ENCODE assay signal across 18 cellular contexts in genomic region chr7:148625342-148625741, GRCh38. TPM values are rescaled to one million over a fixed set of nuclear protein-coding genes. Genes with fewer than 3 reads are reported as not detected.
DNase-seq lines count a peak whose midpoint lies in the region; ATAC-seq and TF ChIP-seq lines count a peak whose summit lies in the region.
"Had no signal": no experiment of that assay in that cellular context is flagged by ENCODE, and none has a peak within 500 bp of the region (broad histone marks: within the 10 kb centered on the region; RNA-seq: fewer than 3 reads in every experiment).

No MANE protein-coding gene starts in this region.

- POLR2A ChIA-PET in CD4-positive, alpha-beta T cell (lab: Charles Lee): interaction anchor here (2.5 kb wide), 1 partner anchor 73 kb away, joined by 13 read pairs; the partner anchor contains the start of gene CUL1

- H3K9me2 ChIP-seq in hepatocyte (replicated peaks; ENCODE audit: insufficient read depth): no peaks in the 10 kb centered on the region

- in situ Hi-C loops in mammary epithelial cell (cut with MboI; ENCODE audit: low sequenced_read_pairs in 2 of 2): no loop called here

- no peaks in the 10 kb centered on the region for H3K36me3 ChIP-seq in KMS-11 (ENCODE audit: insufficient read depth)
- H3K36me3 ChIP-seq in mammary epithelial cell (ENCODE audit: insufficient read depth, low read length): no peaks in the 10 kb centered on the region
- no peaks in the 10 kb centered on the region for H3K36me3 ChIP-seq in hepatocyte (replicated peaks; ENCODE audit: insufficient read depth, low read depth)
- no peaks in the 10 kb centered on the region for H3K36me3 ChIP-seq in heart left ventricle

- H3K4me3 ChIP-seq in KMS-11 (IDR thresholded peaks at IDR 0.05; ENCODE audit: insufficient read depth, low read depth, low read length) (no peak overlapping the region), mammary epithelial cell (replicated peaks in 1 of 3; ENCODE audit: insufficient read depth in 1 of 3, low read depth in 2 of 3, low read length in 3 of 3) (no peak overlapping the region), hepatocyte (no peak overlapping the region), heart left ventricle (no peak overlapping the region)
- H3K4me3 ChIP-seq: GM23248 had no signal

- no peak for ATAC-seq in CD4-positive, alpha-beta T cell (ENCODE audit: poor library complexity)
- no peak for ATAC-seq in heart left ventricle
- ATAC-seq: HCT116, PC-3 had no signal

- no peak for TF ChIP-seq CTCF in CD4-positive, alpha-beta T cell (IDR thresholded peaks at IDR 0.05)
- TF ChIP-seq CTCF in KMS-11 (conservative IDR thresholded peaks at IDR 0.05; ENCODE audit: low read depth, low read length) (no peak), mammary epithelial cell (conservative IDR thresholded peaks at IDR 0.05 in 1 of 2, IDR thresholded peaks at IDR 0.05 in 1 of 2; ENCODE audit: extremely low read depth in 1 of 2, insufficient read depth in 1 of 2, low read depth in 1 of 2, low read length in 2 of 2) (no peak), hepatocyte (IDR thresholded peaks at IDR 0.05; ENCODE audit: poor library complexity) (no peak), heart left ventricle (IDR thresholded peaks at IDR 0.05) (no peak)

- H3K9me3 ChIP-seq in CD4-positive, alpha-beta T cell (ENCODE audit: control insufficient read depth, low read length): no peaks in the 10 kb centered on the region
- H3K9me3 ChIP-seq in mammary epithelial cell (replicated peaks; ENCODE audit: insufficient read depth, low read length): no peaks in the 10 kb centered on the region
- H3K9me3 ChIP-seq in hepatocyte (ENCODE audit: low read depth): no peaks in the 10 kb centered on the region
- H3K9me3 ChIP-seq in heart left ventricle: no peaks in the 10 kb centered on the region

- H3K27me3 Mint-ChIP-seq in CD4-positive, alpha-beta T cell: peaks cover 8% of the 10 kb centered on the region

- H4K20me1 ChIP-seq in KMS-11 (ENCODE audit: insufficient read depth) (no peaks in the 10 kb centered on the region), mammary epithelial cell (ENCODE audit: insufficient read depth, low read length) (no peaks in the 10 kb centered on the region), hepatocyte (ENCODE audit: insufficient read depth, poor library complexity, severe bottlenecking) (no peaks in the 10 kb centered on the region)

- H2AFZ ChIP-seq in KMS-11 (ENCODE audit: low read depth): peak overlapping the region; percentile 42; the same call in 1 of the 2 replicates
- no peak overlapping the region for H2AFZ ChIP-seq in mammary epithelial cell (ENCODE audit: low read depth, low read length)
- H2AFZ ChIP-seq in hepatocyte: no peak overlapping the region
- H2AFZ ChIP-seq: GM23248 had no signal

- TF ChIP-seq POLR2A in heart left ventricle (IDR thresholded peaks at IDR 0.05): no peak

- peaks cover 100% of the 10 kb centered on the region for H3K4me1 ChIP-seq in KMS-11 (ENCODE audit: low read depth, poor library complexity, severe bottlenecking)
- peaks cover 11% of the 10 kb centered on the region for H3K4me1 ChIP-seq in mammary epithelial cell (ENCODE audit: insufficient read depth, low read length)
- peaks cover 3% of the 10 kb centered on the region for H3K4me1 ChIP-seq in hepatocyte (ENCODE audit: insufficient read depth)
- H3K4me1 ChIP-seq in heart left ventricle: peaks cover 0 to 21% (median 0%) of the 10 kb centered on the region in 12 donors

- no peak for DNase-seq in CD4-positive, alpha-beta T cell
- DNase-seq in NCI-H82 treated with DMSO at 0.1 percent for 48 hours (lab: John Stamatoyannopoulos, UW; ENCODE audit: unreplicated experiment) (peak; percentile 51), myocyte (ENCODE audit: low read depth) (peak; percentile 29), amygdala (lab: John Stamatoyannopoulos, UW) (no peak), mammary epithelial cell (no peak), hepatocyte (ENCODE audit: low spot score) (no peak), heart left ventricle (no peak)
- DNase-seq: ACHN, AML-193, MV-4-11, NCI-H2029, NCI-H748 treated with DMSO at 0.1 percent for 48 hours, PC-3 had no signal

- 91% methylated on average over 3 of the region's 3 CpGs for WGBS in mammary epithelial cell (ENCODE audit: low coverage, missing lambda C conversion rate)
- WGBS in hepatocyte (ENCODE audit: low lambda C conversion rate, missing lambda C conversion rate): 84% methylated on average over 3 of the region's 3 CpGs
- 46 to 64% (median 55%) methylated on average over 3 of the region's 3 CpGs for WGBS in heart left ventricle, 4 donors

- H3K27me3 ChIP-seq in CD4-positive, alpha-beta T cell (ENCODE audit: control insufficient read depth, insufficient read depth, low read length): no peaks in the 10 kb centered on the region
- H3K27me3 ChIP-seq in KMS-11 (ENCODE audit: insufficient read depth, low read depth): no peaks in the 10 kb centered on the region
- H3K27me3 ChIP-seq in mammary epithelial cell (ENCODE audit: insufficient read depth, low read length): no peaks in the 10 kb centered on the region
- H3K27me3 ChIP-seq in hepatocyte: no peaks in the 10 kb centered on the region
- H3K27me3 ChIP-seq in heart left ventricle: peaks cover 0 to 18% (median 0%) of the 10 kb centered on the region in 9 donors

- BruUV-seq in mammary epithelial cell (replicated peaks; lab: Mats Ljungman, UMichigan): no TSS peak

- peaks cover 4% of the 10 kb centered on the region; the same call in 1 of the 2 replicates for H3K79me2 ChIP-seq in KMS-11 (ENCODE audit: insufficient read depth, low read depth)
- H3K79me2 ChIP-seq in mammary epithelial cell (ENCODE audit: insufficient read depth, low read length): no peaks in the 10 kb centered on the region
- H3K79me2 ChIP-seq in hepatocyte: no peaks in the 10 kb centered on the region

- no peaks in the 10 kb centered on the region for H3K36me3 Mint-ChIP-seq in CD4-positive, alpha-beta T cell (ENCODE audit: low read depth)

- no peaks in the 10 kb centered on the region for H3K9me3 Mint-ChIP-seq in CD4-positive, alpha-beta T cell

- CTCF ChIA-PET in CD4-positive, alpha-beta T cell (lab: Charles Lee): no interaction called here
- CTCF ChIA-PET in mammary epithelial cell (lab: Charles Lee; ENCODE audit: low non-redundant PET): no interaction called here

- peak overlapping the region; percentile 0 for H3K4me3 Mint-ChIP-seq in CD4-positive, alpha-beta T cell
- H3K4me3 Mint-ChIP-seq: CD14-positive monocyte had no signal

- H3K4me1 Mint-ChIP-seq in CD4-positive, alpha-beta T cell (ENCODE audit: low read depth): peaks cover 66% of the 10 kb centered on the region

- no peak overlapping the region for H3K27ac ChIP-seq in CD4-positive, alpha-beta T cell (ENCODE audit: low read depth, low read length)
- peak overlapping the region; percentile 92 for H3K27ac ChIP-seq in KMS-11
- H3K27ac ChIP-seq in mammary epithelial cell (ENCODE audit: insufficient read depth, low read depth, low read length): no peak overlapping the region
- H3K27ac ChIP-seq in hepatocyte: no peak overlapping the region
- no peak overlapping the region for H3K27ac ChIP-seq in heart left ventricle
- H3K27ac ChIP-seq: GM23248, RWPE1 had no signal

- H3K27ac Mint-ChIP-seq in CD4-positive, alpha-beta T cell: no peak overlapping the region

- H3K4me2 ChIP-seq in KMS-11: peak overlapping the region; percentile 69
- no peak overlapping the region for H3K4me2 ChIP-seq in mammary epithelial cell (ENCODE audit: insufficient read depth, low read depth, low read length)
- no peak overlapping the region for H3K4me2 ChIP-seq in hepatocyte

- intact Hi-C loops in CD4-positive, alpha-beta T cell (cut with DNase I, micrococcal nuclease): loop anchor here (5.0 to 10.0 kb wide), 2 partner anchors 72 to 139 kb away; partner anchors contain the start of gene CUL1 (in 2 of the 2)
- intact Hi-C loops in mammary epithelial cell (cut with micrococcal nuclease): no loop called here
- intact Hi-C loops in heart left ventricle (cut with DNase I): no loop called here

- dilution Hi-C loops in mammary epithelial cell (cut with HindIII; ENCODE audit: low sequenced_read_pairs): no loop called here

- peak overlapping the region; percentile 69; the same call in 1 of the 2 replicates for H3K9ac ChIP-seq in KMS-11
- no peak overlapping the region for H3K9ac ChIP-seq in mammary epithelial cell (ENCODE audit: insufficient read depth, low read length)
- H3K9ac ChIP-seq: GM23248 had no signal

RNA-seq across cellular contexts. Expression of gene C7orf33, which starts 34.8 kb away (rescaled TPM):
- total RNA-seq in CD4-positive, alpha-beta T cell: not detected
- total RNA-seq in myocyte (not detected in 2 replicates), mammary epithelial cell (not detected), hepatocyte (not detected in 2 replicates), heart left ventricle (not detected)
- polyA plus RNA-seq in myocyte (2012): not detected
- polyA plus RNA-seq in mammary epithelial cell (not detected), hepatocyte (not detected in 2 replicates), heart left ventricle (not detected)
- polyA minus RNA-seq in mammary epithelial cell: not detected
- total RNA-seq: GM23248, PC-3 had no signal
- polyA plus RNA-seq: CD14-positive monocyte, GM23248 had no signal

Comparison
In these comparisons a context has a peak if more than half of its experiments do, and no peak if none do; other contexts are left out.
1. DNase-seq: peak in NCI-H82 treated with DMSO at 0.1 percent for 48 hours (single experiment) and myocyte (single experiment); none in CD4-positive, alpha-beta T cell (0 of 10), amygdala (0 of 56), mammary epithelial cell (single experiment), hepatocyte (single experiment) and heart left ventricle (0 of 5).
2. intact Hi-C loops: an anchor here in CD4-positive, alpha-beta T cell (5.0 to 10.0 kb wide); none called in mammary epithelial cell and heart left ventricle.